In the genomic region with DNA sequence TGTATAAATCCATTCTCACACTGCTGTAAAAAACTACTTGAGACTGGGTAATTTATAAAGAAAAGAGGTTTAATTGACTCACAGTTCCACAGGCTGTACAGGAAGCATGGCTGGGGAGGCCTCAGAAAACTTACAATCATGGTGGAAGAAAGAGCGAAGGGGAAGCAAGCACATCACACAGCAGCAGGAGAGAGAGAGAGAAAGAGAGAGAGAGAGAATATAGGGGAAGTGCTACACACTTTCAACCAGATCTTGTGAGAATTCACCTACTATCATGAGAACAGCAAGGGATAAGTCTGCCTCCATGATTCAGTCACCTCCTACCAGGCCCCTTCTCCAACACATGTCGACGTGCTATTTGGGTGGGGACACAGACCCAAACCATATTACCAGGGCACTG, we compare ENCODE assay signal across 7 cellular contexts. TPM values are rescaled to one million over a fixed set of nuclear protein-coding genes. Genes with fewer than 3 reads are reported as not detected.
"Had no signal": no experiment of that assay in that cellular context is flagged by ENCODE, and none has a peak within 500 bp of the region (broad histone marks: within the 10 kb centered on the region; RNA-seq: fewer than 3 reads in every experiment).

No MANE protein-coding gene starts in this region.

RNA-seq across cellular contexts. Expression of a gene that starts 9.3 kb away (rescaled TPM):
- total RNA-seq: activated CD8-positive, alpha-beta memory T cell treated with anti-CD3 and anti-CD28 coated beads, Interleukin-2, amount 10 ng/mL, durations not matched to agents 7 days and 5 days; activated T-cell treated with anti-CD3 and anti-CD28 coated beads, Interleukin-2, amount 50 U/mL, for 4 hours; bronchial epithelial cell; LHCN-M2; M059J; RPMI7951; T-helper 2 cell treated with Interferon-gamma antibody and Interleukin-4, amounts not matched to agents 100 ng/mL and 5 ng/mL, for 36 hours had no signal
